1 cellular context compared by ENCODE assay signal in genomic region chr4:26410385-26411293, GRCh38.
TF ChIP-seq lines count a peak whose summit lies in the region.

No MANE protein-coding gene starts in this region.

TF ChIP-seq in GM12878, 131 proteins besides CTCF, POLR2A, EP300 and RAD21 (continued from another document):
- TF ChIP-seq SKIL (IDR thresholded peaks at IDR 0.05; ENCODE audit: low read depth, poor library complexity, severe bottlenecking) = peak; percentile 33
- no peak for TF ChIP-seq RELA (IDR thresholded peaks at IDR 0.05; ENCODE audit: borderline replicate concordance, partially characterized antibody)
- TF ChIP-seq JUND (IDR thresholded peaks at IDR 0.05; ENCODE audit: low read depth, low read length) = no peak
- TF ChIP-seq MEF2B (IDR thresholded peaks at IDR 0.05; ENCODE audit: partially characterized antibody, poor library complexity, severe bottlenecking) = no peak
- no peak for TF ChIP-seq IRF3 (IDR thresholded peaks at IDR 0.05)
- no peak for TF ChIP-seq SRF (IDR thresholded peaks at IDR 0.05; ENCODE audit: low read depth in 2 of 2, low read length in 2 of 2)
- TF ChIP-seq HDAC6 (IDR thresholded peaks at IDR 0.05; ENCODE audit: unreplicated experiment) = no peak
- no peak for TF ChIP-seq ZNF622 (IDR thresholded peaks at IDR 0.05)
- no peak for TF ChIP-seq RELB (IDR thresholded peaks at IDR 0.05; ENCODE audit: low read depth)
- no peak for TF ChIP-seq BMI1 (IDR thresholded peaks at IDR 0.05; ENCODE audit: borderline replicate concordance)
- 0 out of 2 replicates have a peak, but pooled peaks have one; percentile 39 for TF ChIP-seq ZNF592 (IDR thresholded peaks at IDR 0.05)
TF ChIP-seq in GM12878: peak in this region for 6.
